Comparison of ENCODE assay signal across 1 cellular context in the genomic region with DNA sequence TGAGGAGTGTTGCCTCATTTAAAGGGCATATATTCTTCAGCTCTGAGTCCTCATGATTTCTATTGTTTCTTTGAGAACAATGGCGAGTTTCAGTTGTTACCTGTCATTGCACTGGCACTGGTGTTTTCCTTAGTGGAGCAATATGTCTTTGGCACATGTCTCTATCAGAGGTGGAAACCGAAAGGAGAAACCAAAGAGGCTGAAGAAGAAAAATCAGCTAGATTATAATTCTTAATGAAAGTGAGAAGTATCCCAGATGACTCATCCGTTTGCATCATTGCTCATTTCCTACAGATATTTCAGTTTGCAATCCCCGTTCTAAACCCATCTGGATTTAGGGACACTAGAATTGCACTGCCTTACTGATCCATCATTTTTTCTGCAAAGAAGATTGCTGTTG.
TF ChIP-seq lines count a peak whose summit lies in the region.

No MANE protein-coding gene starts in this region.

TF ChIP-seq in H1, 55 proteins besides CTCF, POLR2A, EP300 and RAD21:
- TF ChIP-seq SAP30 (IDR thresholded peaks at IDR 0.05; ENCODE audit: insufficient read depth, insufficient replicate concordance, low read length), result no peak
- no peak for TF ChIP-seq JUND (IDR thresholded peaks at IDR 0.05; ENCODE audit: low read length)
- no peak for TF ChIP-seq CEBPB (IDR thresholded peaks at IDR 0.05; ENCODE audit: low read depth, low read length)
- TF ChIP-seq GABPA (IDR thresholded peaks at IDR 0.05; ENCODE audit: borderline replicate concordance, insufficient read depth, low read length), result no peak
- no peak for TF ChIP-seq RBBP5 (IDR thresholded peaks at IDR 0.05; ENCODE audit: borderline replicate concordance, low read depth, low read length)
